In the genomic region with DNA sequence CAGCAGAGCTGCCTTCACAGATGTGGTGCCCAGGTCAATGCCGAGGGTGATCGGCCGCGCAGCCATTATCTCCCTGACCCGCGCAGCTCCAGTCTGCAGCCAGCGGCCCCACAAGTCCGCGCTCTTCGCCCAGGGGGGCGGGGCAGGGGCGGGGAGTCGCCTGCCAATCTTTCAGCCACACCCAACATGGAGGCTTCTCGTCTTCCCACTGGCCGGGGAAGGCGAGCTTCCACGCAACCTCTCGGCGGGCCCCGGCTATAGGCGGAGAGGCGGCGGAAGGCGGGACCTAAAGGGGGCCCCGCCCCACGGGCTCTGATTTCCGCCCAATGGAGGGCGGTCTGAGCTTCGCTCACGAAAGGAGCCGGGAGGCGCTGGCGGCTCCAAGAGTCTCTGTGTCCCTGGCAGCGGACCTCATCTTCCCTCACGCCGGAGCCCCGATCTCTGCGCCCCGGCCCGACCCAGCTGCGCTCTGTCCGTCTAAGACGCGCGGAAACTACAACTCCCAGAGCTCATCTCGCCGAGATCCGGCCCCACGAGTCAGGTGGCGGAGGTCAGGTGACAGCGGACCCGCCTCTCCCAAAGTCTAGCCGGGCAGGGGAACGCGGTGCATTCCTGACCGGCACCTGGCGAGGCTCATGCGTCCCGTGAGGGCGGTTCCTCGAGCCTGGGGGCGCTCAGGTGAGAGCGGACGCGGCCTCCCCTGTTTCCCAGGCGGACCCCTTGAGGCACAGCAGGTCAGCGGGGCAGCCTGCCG, we compare ENCODE assay signal across 1 cellular context.
A peak's percentile ranks its signal among the peaks of the same experiment; 100 is the strongest.
TF ChIP-seq lines count a peak whose summit lies in the region.

TSS of gene CTNS (plus strand) at position 607 of the 754 bp plus-strand sequence. CDS start 3,447 bp downstream, outside the sequence.
A gene with protein sequence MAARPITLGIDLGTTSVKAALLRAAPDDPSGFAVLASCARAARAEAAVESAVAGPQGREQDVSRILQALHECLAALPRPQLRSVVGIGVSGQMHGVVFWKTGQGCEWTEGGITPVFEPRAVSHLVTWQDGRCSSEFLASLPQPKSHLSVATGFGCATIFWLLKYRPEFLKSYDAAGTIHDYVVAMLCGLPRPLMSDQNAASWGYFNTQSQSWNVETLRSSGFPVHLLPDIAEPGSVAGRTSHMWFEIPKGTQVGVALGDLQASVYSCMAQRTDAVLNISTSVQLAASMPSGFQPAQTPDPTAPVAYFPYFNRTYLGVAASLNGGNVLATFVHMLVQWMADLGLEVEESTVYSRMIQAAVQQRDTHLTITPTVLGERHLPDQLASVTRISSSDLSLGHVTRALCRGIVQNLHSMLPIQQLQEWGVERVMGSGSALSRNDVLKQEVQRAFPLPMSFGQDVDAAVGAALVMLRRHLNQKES (minus strand): TSS at position 97 of the 754 bp plus-strand sequence. CDS start 31 bp downstream, at position 66.

TF ChIP-seq in HepG2, 621 proteins besides CTCF, POLR2A, EP300 and RAD21 (continued from another document and continues in another):
- TF ChIP-seq SNAPC4 (CRISPR knock-in tag; IDR thresholded peaks at IDR 0.05) (peak; percentile 83; the same call in 1 of the 2 replicates), KLF15 (CRISPR knock-in tag; IDR thresholded peaks at IDR 0.05; ENCODE audit: borderline replicate concordance) (0 out of 2 replicates have a peak, but pooled peaks have one; percentile 30), DMAP1 (CRISPR knock-in tag; IDR thresholded peaks at IDR 0.05) (peak; percentile 66), ZNF34 (CRISPR knock-in tag; IDR thresholded peaks at IDR 0.05; ENCODE audit: borderline replicate concordance) (no peak), RBM39 (IDR thresholded peaks at IDR 0.05; ENCODE audit: low read depth, low read length, poor library complexity, severe bottlenecking) (peak; percentile 63), SP1 (IDR thresholded peaks at IDR 0.05) (0 out of 2 replicates have a peak, but pooled peaks have one; percentile 60), SP1 (CRISPR knock-in tag; IDR thresholded peaks at IDR 0.05) (peak; percentile 90), CREB1 (IDR thresholded peaks at IDR 0.05) (peak; percentile 46), CREB1 (CRISPR knock-in tag; IDR thresholded peaks at IDR 0.05) (peak; percentile 81), ZKSCAN8 (CRISPR knock-in tag; IDR thresholded peaks at IDR 0.05; ENCODE audit: borderline replicate concordance) (no peak), GATAD2A (CRISPR knock-in tag; IDR thresholded peaks at IDR 0.05) (peak; percentile 26; the same call in 1 of the 2 replicates), ZSCAN30 (CRISPR knock-in tag; IDR thresholded peaks at IDR 0.05) (no peak), ZNF256 (CRISPR knock-in tag; conservative IDR thresholded peaks at IDR 0.05) (no peak), KDM2A (CRISPR knock-in tag; IDR thresholded peaks at IDR 0.05; ENCODE audit: borderline replicate concordance, low read depth) (peak; percentile 69), ZNF382 (CRISPR knock-in tag; IDR thresholded peaks at IDR 0.05; ENCODE audit: borderline replicate concordance) (no peak), ZNF329 (CRISPR knock-in tag; IDR thresholded peaks at IDR 0.05; ENCODE audit: low read depth) (peak; percentile 79; the same call in 1 of the 2 replicates), ZNF432 (CRISPR knock-in tag; IDR thresholded peaks at IDR 0.05; ENCODE audit: borderline replicate concordance) (no peak), ZNF790 (CRISPR knock-in tag; IDR thresholded peaks at IDR 0.05; ENCODE audit: borderline replicate concordance) (peak; percentile 54; the same call in 1 of the 2 replicates), XBP1 (CRISPR knock-in tag; IDR thresholded peaks at IDR 0.05) (0 out of 2 replicates have a peak, but pooled peaks have one; percentile 48), ZFP41 (CRISPR knock-in tag; IDR thresholded peaks at IDR 0.05; ENCODE audit: borderline replicate concordance) (0 out of 2 replicates have a peak, but pooled peaks have one; percentile 66), HNRNPUL1 (IDR thresholded peaks at IDR 0.05; ENCODE audit: low read depth, low read length) (no peak), RFX5 (IDR thresholded peaks at IDR 0.05; ENCODE audit: low read depth, low read length) (0 out of 2 replicates have a peak, but pooled peaks have one; percentile 30), TARDBP (CRISPR knock-in tag; IDR thresholded peaks at IDR 0.05) (0 out of 2 replicates have a peak, but pooled peaks have one; percentile 32), ZNF609 (CRISPR knock-in tag; IDR thresholded peaks at IDR 0.05; ENCODE audit: borderline replicate concordance) (0 out of 2 replicates have a peak, but pooled peaks have one; percentile 18), RBAK (CRISPR knock-in tag; IDR thresholded peaks at IDR 0.05) (no peak), ZNF607 (CRISPR knock-in tag; IDR thresholded peaks at IDR 0.05; ENCODE audit: borderline replicate concordance) (peak; percentile 87; the same call in 1 of the 2 replicates), TAF15 (IDR thresholded peaks at IDR 0.05; ENCODE audit: low read depth, low read length, poor library complexity, severe bottlenecking) (no peak), TAF1 (CRISPR knock-in tag; IDR thresholded peaks at IDR 0.05) (peak; percentile 88), SRSF1 (optimal IDR thresholded peaks at IDR 0.05; ENCODE audit: low read depth, low read length) (peak; percentile 37), ZNF780A (CRISPR knock-in tag; IDR thresholded peaks at IDR 0.05) (no peak), RFXANK (CRISPR knock-in tag; IDR thresholded peaks at IDR 0.05) (peak; percentile 59; the same call in 1 of the 2 replicates), SRSF4 (IDR thresholded peaks at IDR 0.05; ENCODE audit: low read depth, low read length, poor library complexity, severe bottlenecking) (no peak), ZNF446 (CRISPR knock-in tag; IDR thresholded peaks at IDR 0.05) (no peak), ZNF484 (CRISPR knock-in tag; IDR thresholded peaks at IDR 0.05; ENCODE audit: borderline replicate concordance, low read depth) (0 out of 2 replicates have a peak, but pooled peaks have one; percentile 57), TBX3 (IDR thresholded peaks at IDR 0.05; ENCODE audit: borderline replicate concordance) (peak; percentile 53; the same call in 1 of the 2 replicates), GABPB1 (CRISPR knock-in tag; IDR thresholded peaks at IDR 0.05) (peak; percentile 98), TBL1XR1 (IDR thresholded peaks at IDR 0.05; ENCODE audit: borderline replicate concordance, low read length, partially characterized antibody) (peak; percentile 30), PHF21A (CRISPR knock-in tag; IDR thresholded peaks at IDR 0.05) (peak; percentile 59; the same call in 1 of the 2 replicates), MYPOP (CRISPR knock-in tag; IDR thresholded peaks at IDR 0.05) (peak; percentile 71; the same call in 1 of the 2 replicates), SP2 (CRISPR knock-in tag; IDR thresholded peaks at IDR 0.05) (peak; percentile 88), ELF3 (CRISPR knock-in tag; IDR thresholded peaks at IDR 0.05) (peak; percentile 10; the same call in 1 of the 2 replicates), SMAD1 (CRISPR knock-in tag; IDR thresholded peaks at IDR 0.05; ENCODE audit: borderline replicate concordance, low read depth) (no peak; the same call in 1 of the 2 replicates), RNF2 (conservative IDR thresholded peaks at IDR 0.05; ENCODE audit: low read depth) (0 out of 2 replicates have a peak, but pooled peaks have one; percentile 33), SKIL (CRISPR knock-in tag; IDR thresholded peaks at IDR 0.05; ENCODE audit: borderline replicate concordance) (peak; percentile 65), U2AF2 (IDR thresholded peaks at IDR 0.05; ENCODE audit: low read depth, low read length) (no peak)
- TF ChIP-seq, protein P1, sequence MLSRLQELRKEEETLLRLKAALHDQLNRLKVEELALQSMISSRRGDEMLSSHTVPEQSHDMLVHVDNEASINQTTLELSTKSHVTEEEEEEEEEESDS (CRISPR knock-in tag; IDR thresholded peaks at IDR 0.05; ENCODE audit: borderline replicate concordance), result 0 out of 2 replicates have a peak, but pooled peaks have one; percentile 17
- TF ChIP-seq, protein P2, sequence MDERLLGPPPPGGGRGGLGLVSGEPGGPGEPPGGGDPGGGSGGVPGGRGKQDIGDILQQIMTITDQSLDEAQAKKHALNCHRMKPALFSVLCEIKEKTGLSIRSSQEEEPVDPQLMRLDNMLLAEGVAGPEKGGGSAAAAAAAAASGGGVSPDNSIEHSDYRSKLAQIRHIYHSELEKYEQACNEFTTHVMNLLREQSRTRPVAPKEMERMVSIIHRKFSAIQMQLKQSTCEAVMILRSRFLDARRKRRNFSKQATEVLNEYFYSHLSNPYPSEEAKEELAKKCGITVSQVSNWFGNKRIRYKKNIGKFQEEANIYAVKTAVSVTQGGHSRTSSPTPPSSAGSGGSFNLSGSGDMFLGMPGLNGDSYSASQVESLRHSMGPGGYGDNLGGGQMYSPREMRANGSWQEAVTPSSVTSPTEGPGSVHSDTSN (CRISPR knock-in tag; IDR thresholded peaks at IDR 0.05), result peak; percentile 87
